Comparison of ENCODE assay signal across 10 cellular contexts in the genomic region with DNA sequence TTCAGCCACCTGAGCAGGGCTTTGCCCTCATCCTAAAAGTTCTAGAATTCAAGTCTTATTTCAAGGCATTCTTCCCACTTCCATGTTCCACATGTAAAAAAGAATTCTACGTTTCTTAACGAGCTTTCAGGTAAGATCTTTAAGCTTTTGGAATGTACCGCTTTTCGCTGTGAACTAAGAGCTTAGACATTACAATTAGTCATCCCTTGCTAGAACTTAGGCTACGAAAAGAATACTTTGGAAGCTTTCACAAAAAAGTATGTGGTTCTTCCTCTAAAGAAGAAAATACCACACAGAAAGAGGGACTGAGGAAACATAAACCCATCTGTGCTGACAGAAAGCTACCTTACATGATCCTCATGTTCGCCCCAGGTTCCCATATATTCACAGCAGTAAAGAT. TPM values are rescaled to one million over a fixed set of nuclear protein-coding genes. Genes with fewer than 3 reads are reported as not detected.
A peak's percentile ranks its signal among the peaks of the same experiment; 100 is the strongest.
DNase-seq lines count a peak whose midpoint lies in the region; ATAC-seq and TF ChIP-seq lines count a peak whose summit lies in the region.
"Had no signal": no experiment of that assay in that cellular context is flagged by ENCODE, and none has a peak within 500 bp of the region (broad histone marks: within the 10 kb centered on the region; RNA-seq: fewer than 3 reads in every experiment).

No MANE protein-coding gene starts in this region.

- no peak for ATAC-seq in GM19023 (IDR thresholded peaks at IDR 0.05; ENCODE audit: unreplicated experiment)

- H3K27ac ChIP-seq in SK-N-MC (peak overlapping the region; percentile 46; the same call in 1 of the 2 replicates), esophagus squamous epithelium (peak overlapping the region; percentile 87 to 96 (median 93))

- peak overlapping the region; percentile 88; the same call in 1 of the 2 replicates for H3K4me3 ChIP-seq in GM12865 (ENCODE audit: low read depth, low read length)
- H3K4me3 ChIP-seq in SK-N-MC: peak overlapping the region; percentile 91
- H3K4me3 ChIP-seq in esophagus squamous epithelium: peak overlapping the region; percentile 60 to 88 (median 62)

- DNase-seq in GM12865 (ENCODE audit: low read depth): no peak
- no peak for DNase-seq in SK-N-MC (ENCODE audit: low read depth, low spot score)
- no peak for DNase-seq in esophagus squamous epithelium (lab: John Stamatoyannopoulos, UW)
- DNase-seq in renal cortical epithelial cell (ENCODE audit: low read depth): peak; percentile 47
- DNase-seq in SK-N-DZ (ENCODE audit: low spot score): no peak
- no peak for DNase-seq in DMS 273 (lab: John Stamatoyannopoulos, UW; ENCODE audit: unreplicated experiment)
- no peak for DNase-seq in HuH-7 (ENCODE audit: low spot score)

- H3K4me1 ChIP-seq in esophagus squamous epithelium: peaks cover 26 to 86% (median 34%) of the 10 kb centered on the region in 3 donors

- peak overlapping the region; percentile 79 for H3K9ac ChIP-seq in SK-N-MC (ENCODE audit: insufficient read length)

- no peaks in the 10 kb centered on the region for H3K27me3 ChIP-seq in esophagus squamous epithelium

- H3K9me3 ChIP-seq in SK-N-MC (ENCODE audit: low read depth, low read length) (no peaks in the 10 kb centered on the region), esophagus squamous epithelium (no peaks in the 10 kb centered on the region)

- TF ChIP-seq POLR2A in esophagus squamous epithelium (IDR thresholded peaks at IDR 0.05): no peak

- intact Hi-C loops in esophagus squamous epithelium (cut with DNase I): no loop called here

- TF ChIP-seq CTCF in GM12865 (IDR thresholded peaks at IDR 0.05; ENCODE audit: insufficient read depth, low read depth, low read length, missing control alignments): no peak
- no peak for TF ChIP-seq CTCF in esophagus squamous epithelium (IDR thresholded peaks at IDR 0.05)

- H3K36me3 ChIP-seq in SK-N-MC (ENCODE audit: insufficient read depth, low read length) (peaks cover 13% of the 10 kb centered on the region), esophagus squamous epithelium (peaks cover 0 to 11% (median 0%) of the 10 kb centered on the region in 3 donors)

- 43 to 57% methylated on average over 6 of the region's 6 CpGs for WGBS in esophagus squamous epithelium, 2 donors

RNA-seq across cellular contexts. Expression of gene NUMA1, which starts 1.9 kb away (rescaled TPM):
- total RNA-seq in esophagus squamous epithelium (100 to 1,000 TPM; 142 to 237 (median 177) TPM), renal cortical epithelial cell (123 and 183 TPM in 2 replicates)
- 179 and 200 TPM in 2 replicates for polyA plus RNA-seq in SK-N-DZ (2014; cell fraction: cytosol; rRNA removed)
- 399 and 537 TPM in 2 replicates for polyA plus RNA-seq in SK-N-DZ (2014; cell fraction: nucleus; rRNA removed)

RNA-seq across cellular contexts. Expression of gene LRRC51, which starts 2.2 kb away (rescaled TPM):
- total RNA-seq in esophagus squamous epithelium: 1 to 10 TPM; 2.1 to 4.2 (median 3.2) TPM
- total RNA-seq in renal cortical epithelial cell: 6.8 and 11.7 TPM in 2 replicates
- 15.5 and 17.4 TPM in 2 replicates for polyA plus RNA-seq in SK-N-DZ (2014; cell fraction: cytosol; rRNA removed)
- polyA plus RNA-seq in SK-N-DZ (2014; cell fraction: nucleus; rRNA removed): 11.1 and 12.0 TPM in 2 replicates

RNA-seq across cellular contexts. Expression of gene LAMTOR1, which starts 24.6 kb away (rescaled TPM):
- total RNA-seq in esophagus squamous epithelium: 10 to 100 TPM; 80.1 to 99.1 (median 97.7) TPM
- 77.4 and 82.0 TPM in 2 replicates for total RNA-seq in renal cortical epithelial cell
- 76.1 and 80.5 TPM in 2 replicates for polyA plus RNA-seq in SK-N-DZ (2014; cell fraction: cytosol; rRNA removed)
- polyA plus RNA-seq in SK-N-DZ (2014; cell fraction: nucleus; rRNA removed): 28.6 and 49.4 TPM in 2 replicates

RNA-seq across cellular contexts. Expression of gene TOMT, which starts 27.2 kb away (rescaled TPM):
- total RNA-seq in esophagus squamous epithelium (not detected), renal cortical epithelial cell (not detected in 2 replicates)
- 0.18 TPM in 1 of 2 replicates, not detected in the other for polyA plus RNA-seq in SK-N-DZ (2014; cell fraction: cytosol; rRNA removed)
- polyA plus RNA-seq in SK-N-DZ (2014; cell fraction: nucleus; rRNA removed): 0.47 TPM in 1 of 2 replicates, not detected in the other
- total RNA-seq: LHCN-M2, subcutaneous adipose tissue had no signal

RNA-seq across cellular contexts. Expression of gene ANAPC15, which starts 34.0 kb away (rescaled TPM):
- total RNA-seq in esophagus squamous epithelium (10 to 100 TPM; 17.7 to 35.3 (median 23.5) TPM), renal cortical epithelial cell (17.2 and 21.5 TPM in 2 replicates)
- 67.5 and 75.5 TPM in 2 replicates for polyA plus RNA-seq in SK-N-DZ (2014; cell fraction: cytosol; rRNA removed)
- polyA plus RNA-seq in SK-N-DZ (2014; cell fraction: nucleus; rRNA removed): 33.2 and 41.3 TPM in 2 replicates
